14 cellular contexts compared by ENCODE assay signal in genomic region chr1:189315035-189315927, GRCh38.
DNase-seq lines count a peak whose midpoint lies in the region; ATAC-seq, FAIRE-seq and TF ChIP-seq lines count a peak whose summit lies in the region.
"Had no signal": no experiment of that assay in that cellular context is flagged by ENCODE, and none has a peak within 500 bp of the region (broad histone marks: within the 10 kb centered on the region; RNA-seq: fewer than 3 reads in every experiment).

No MANE protein-coding gene starts in this region.

- DNase-seq in endothelial cell of umbilical vein (ENCODE audit: low read depth, low spot score) (peak; percentile 6), HepG2 (ENCODE audit: low spot score) (no peak), neuronal stem cell (ENCODE audit: low spot score) (no peak), kidney glomerular epithelial cell (lab: John Stamatoyannopoulos, UW) (no peak), MG63 (no peak)
- DNase-seq: C1 segment of cervical spinal cord; Calu3; CD4-positive, alpha-beta T cell; DMS 273 treated with DMSO at 0.1 percent for 48 hours; GOT3 had no signal

- ATAC-seq in HepG2: no peak
- ATAC-seq in GM18909 (IDR thresholded peaks at IDR 0.05; ENCODE audit: poor library complexity, unreplicated experiment): no peak

- H3K36me3 ChIP-seq in HUES48 (ENCODE audit: control insufficient read depth, insufficient read depth, low read length) (no peaks in the 10 kb centered on the region), endothelial cell of umbilical vein (ENCODE audit: control insufficient read depth in 2 of 2, extremely low read depth in 1 of 2, insufficient read depth in 2 of 2, low read length in 2 of 2) (no peaks in the 10 kb centered on the region), HepG2 (replicated peaks in 1 of 2; ENCODE audit: control insufficient read depth in 1 of 2, insufficient read depth in 2 of 2, low read length in 2 of 2) (no peaks in the 10 kb centered on the region), neuronal stem cell (replicated peaks in 1 of 2; ENCODE audit: control insufficient read depth in 2 of 2, insufficient read depth in 2 of 2, low read length in 2 of 2) (no peaks in the 10 kb centered on the region), MG63 (no peaks in the 10 kb centered on the region)
- H3K36me3 ChIP-seq: HAP-1 had no signal

- H3K14ac ChIP-seq in neuronal stem cell (ENCODE audit: low read length): no peak overlapping the region

- TF ChIP-seq EP300 in HepG2 (IDR thresholded peaks at IDR 0.05; ENCODE audit: low read depth in 2 of 2, low read length in 2 of 2) (no peak), HepG2 (CRISPR knock-in tag; IDR thresholded peaks at IDR 0.05; ENCODE audit: borderline replicate concordance) (no peak)

- no peak overlapping the region for H4K8ac ChIP-seq in neuronal stem cell (ENCODE audit: low read depth, low read length)

- dilution Hi-C loops in endothelial cell of umbilical vein (cut with MboI; ENCODE audit: extremely low pct_ligation_motif_present, low sequenced_read_pairs): no loop called here

- H3K79me1 ChIP-seq in neuronal stem cell (ENCODE audit: low read depth, low read length): no peaks in the 10 kb centered on the region

- TF ChIP-seq RAD21 in HepG2 (CRISPR knock-in tag; IDR thresholded peaks at IDR 0.05): no peak

- intact Hi-C loops in endothelial cell of umbilical vein (cut with micrococcal nuclease) (no loop called here), HepG2 (cut with micrococcal nuclease; ENCODE audit: unreplicated experiment) (no loop called here)

- H3K27me3 ChIP-seq in HUES48 (ENCODE audit: control insufficient read depth, insufficient read depth, low read length) (no peaks in the 10 kb centered on the region), endothelial cell of umbilical vein (ENCODE audit: control insufficient read depth in 2 of 2, insufficient read depth in 2 of 2, low read length in 2 of 2) (no peaks in the 10 kb centered on the region), HepG2 (ENCODE audit: control insufficient read depth in 1 of 2, insufficient read depth in 2 of 2, low read length in 2 of 2) (no peaks in the 10 kb centered on the region), neuronal stem cell (ENCODE audit: control insufficient read depth in 3 of 3, insufficient read depth in 3 of 3, low read depth in 1 of 3, low read length in 3 of 3) (no peaks in the 10 kb centered on the region), MG63 (no peaks in the 10 kb centered on the region)

- POLR2A ChIA-PET in endothelial cell of umbilical vein (lab: Charles Lee): no interaction called here
- POLR2A ChIA-PET in HepG2 (lab: Yijun Ruan, JAX): no interaction called here

- H4K91ac ChIP-seq in neuronal stem cell (ENCODE audit: low read depth, low read length, poor library complexity): no peak overlapping the region

- in situ Hi-C loops in HepG2 (cut with HindIII; ENCODE audit: extremely low pct_ligation_motif_present, low pct_unique_long_range_greater_than_20kb): no loop called here

- TF ChIP-seq CTCF in endothelial cell of umbilical vein (IDR thresholded peaks at IDR 0.05; ENCODE audit: extremely low read depth in 1 of 2, insufficient read depth in 1 of 2, low read depth in 1 of 2, low read length in 2 of 2): no peak
- TF ChIP-seq CTCF in HepG2 (CRISPR knock-in tag; IDR thresholded peaks at IDR 0.05): no peak

- H3K4me1 ChIP-seq in HUES48 (ENCODE audit: control insufficient read depth, insufficient read depth, low read length): peaks cover 34% of the 10 kb centered on the region
- H3K4me1 ChIP-seq in endothelial cell of umbilical vein (ENCODE audit: control insufficient read depth, extremely low read depth, insufficient read depth, low read length): no peaks in the 10 kb centered on the region
- H3K4me1 ChIP-seq in HepG2 (ENCODE audit: insufficient read depth, low read length): no peaks in the 10 kb centered on the region
- H3K4me1 ChIP-seq in neuronal stem cell (ENCODE audit: control insufficient read depth in 2 of 2, insufficient read depth in 1 of 2, low read depth in 1 of 2, low read length in 2 of 2): peaks cover 6% of the 10 kb centered on the region in 2 donors
- H3K4me1 ChIP-seq: HAP-1 had no signal

- no peak overlapping the region for H2AK5ac ChIP-seq in neuronal stem cell (ENCODE audit: low read depth, low read length)

- H3K4me2 ChIP-seq in endothelial cell of umbilical vein (ENCODE audit: insufficient read depth, low read length): no peak overlapping the region
- H3K4me2 ChIP-seq in HepG2 (ENCODE audit: low read depth, low read length): no peak overlapping the region
- no peak overlapping the region for H3K4me2 ChIP-seq in neuronal stem cell (ENCODE audit: insufficient read depth, low read length, poor library complexity, severe bottlenecking)

- no peaks in the 10 kb centered on the region for H3K9me1 ChIP-seq in endothelial cell of umbilical vein (replicated peaks; ENCODE audit: control insufficient read depth, extremely low read depth, insufficient read depth, low read length)

- H2AFZ ChIP-seq in endothelial cell of umbilical vein (ENCODE audit: low read depth, low read length) (no peak overlapping the region), HepG2 (ENCODE audit: low read length) (no peak overlapping the region), neuronal stem cell (ENCODE audit: low read length) (peak overlapping the region; percentile 64)

- WGBS in HepG2 (ENCODE audit: low lambda C conversion rate): 7% methylated on average over 4 of the region's 4 CpGs
- WGBS in neuronal stem cell (ENCODE audit: extremely low coverage in 2 of 2, insufficient read length in 2 of 2, insufficient replicate concordance in 1 of 2), 2 donors: no CpG with 5 or more reads among the region's 4 CpGs

- H4K20me1 ChIP-seq in endothelial cell of umbilical vein (replicated peaks; ENCODE audit: control insufficient read depth, extremely low read depth, insufficient read depth, low read length): no peaks in the 10 kb centered on the region
- no peaks in the 10 kb centered on the region for H4K20me1 ChIP-seq in HepG2 (ENCODE audit: insufficient read depth, low read length)

- no peak for FAIRE-seq in endothelial cell of umbilical vein (lab: Jason Lieb, UNC)
- no peak for FAIRE-seq in HepG2 (lab: Jason Lieb, UNC)
- FAIRE-seq: A204.1 had no signal

- H3K23ac ChIP-seq in neuronal stem cell (ENCODE audit: low read depth, low read length, poor library complexity): no peak overlapping the region

- H3K9ac ChIP-seq in HUES48 (ENCODE audit: low read depth, low read length) (no peak overlapping the region), endothelial cell of umbilical vein (replicated peaks; ENCODE audit: extremely low read depth, insufficient read depth, low read length) (no peak overlapping the region), HepG2 (ENCODE audit: insufficient read depth, low read depth, low read length) (no peak overlapping the region), neuronal stem cell (ENCODE audit: low read depth, low read length, poor library complexity) (no peak overlapping the region)

- H2BK15ac ChIP-seq in neuronal stem cell (ENCODE audit: low read length): no peak overlapping the region

- TF ChIP-seq POLR2A in endothelial cell of umbilical vein (IDR thresholded peaks at IDR 0.05; ENCODE audit: low read depth, low read length) (no peak), HepG2 (IDR thresholded peaks at IDR 0.05; ENCODE audit: insufficient read depth in 1 of 2, low read depth in 2 of 2, low read length in 2 of 2) (no peak)

- H3K4me3 ChIP-seq in HUES48 (ENCODE audit: low read depth, low read length) (no peak overlapping the region), endothelial cell of umbilical vein (replicated peaks in 1 of 3; ENCODE audit: insufficient read depth in 1 of 3, low read depth in 1 of 3, low read length in 3 of 3) (no peak overlapping the region), HepG2 (replicated peaks in 1 of 3; ENCODE audit: insufficient read depth in 1 of 3, low read depth in 2 of 3, low read length in 3 of 3) (no peak overlapping the region), neuronal stem cell (ENCODE audit: low read length in 2 of 2) (no peak overlapping the region), MG63 (no peak overlapping the region)
- H3K4me3 ChIP-seq: HAP-1 had no signal

- H3K79me2 ChIP-seq in endothelial cell of umbilical vein (ENCODE audit: control insufficient read depth, insufficient read depth, low read length) (no peaks in the 10 kb centered on the region), HepG2 (ENCODE audit: insufficient read depth, low read length) (no peaks in the 10 kb centered on the region)

- CTCF ChIA-PET in endothelial cell of umbilical vein (lab: Charles Lee) (interaction anchor here (0.6 kb wide), 1 partner anchor 1704 kb away, joined by 3 read pairs; no protein-coding TSS in a partner anchor), HepG2 (lab: Yijun Ruan, JAX; ENCODE audit: low intra/inter-chr PET ratio, low total read pairs) (no interaction called here)

- no peak overlapping the region for H2BK120ac ChIP-seq in neuronal stem cell (ENCODE audit: low read depth, low read length)

- H2BK5ac ChIP-seq in neuronal stem cell (ENCODE audit: low read length): no peak overlapping the region

- no peak overlapping the region for H3K18ac ChIP-seq in neuronal stem cell (ENCODE audit: low read length)

- BruUV-seq in endothelial cell of umbilical vein (replicated peaks; lab: Mats Ljungman, UMichigan) (no TSS peak), HepG2 (replicated peaks; lab: Mats Ljungman, UMichigan) (no TSS peak)

- no peak overlapping the region for H3K4ac ChIP-seq in neuronal stem cell (ENCODE audit: low read length)

- no peak overlapping the region for H2BK12ac ChIP-seq in neuronal stem cell (ENCODE audit: low read length)

- no peaks in the 10 kb centered on the region for H3K9me3 ChIP-seq in HUES48 (ENCODE audit: control insufficient read depth, insufficient read depth, low read length)
- no peaks in the 10 kb centered on the region for H3K9me3 ChIP-seq in endothelial cell of umbilical vein (replicated peaks; ENCODE audit: control insufficient read depth, insufficient read depth, low read length)
- H3K9me3 ChIP-seq in HepG2 (ENCODE audit: low read length): no peaks in the 10 kb centered on the region
- H3K9me3 ChIP-seq in neuronal stem cell (replicated peaks in 1 of 2; ENCODE audit: control insufficient read depth in 2 of 2, insufficient read depth in 1 of 2, low read depth in 1 of 2, low read length in 2 of 2): no peaks in the 10 kb centered on the region
- no peaks in the 10 kb centered on the region for H3K9me3 ChIP-seq in MG63
- H3K9me3 ChIP-seq: HAP-1 had no signal

- H3K27ac ChIP-seq in HUES48 (ENCODE audit: low read depth, low read length): peak overlapping the region; percentile 62
- no peak overlapping the region for H3K27ac ChIP-seq in endothelial cell of umbilical vein (ENCODE audit: insufficient read depth, low read depth, low read length)
- no peak overlapping the region for H3K27ac ChIP-seq in HepG2 (ENCODE audit: extremely low read length, insufficient read depth, low read length)
- peak overlapping the region; percentile 30 for H3K27ac ChIP-seq in neuronal stem cell (replicated peaks; ENCODE audit: low read length)

TF ChIP-seq in endothelial cell of umbilical vein, 7 proteins besides CTCF, POLR2A, EP300 and RAD21 (continues in another document):
- TF ChIP-seq JUN (IDR thresholded peaks at IDR 0.05; ENCODE audit: borderline replicate concordance, insufficient read depth, insufficient read length, low read depth): no peak

TF ChIP-seq in HepG2, 621 proteins besides CTCF, POLR2A, EP300 and RAD21:
- TF ChIP-seq PRMT3 (CRISPR knock-in tag; IDR thresholded peaks at IDR 0.05; ENCODE audit: borderline replicate concordance, low read depth) (no peak), MAFF (IDR thresholded peaks at IDR 0.05; ENCODE audit: low read depth, low read length) (peak; percentile 27; the same call in 1 of the 2 replicates)

Comparison
In these comparisons a context has a peak if more than half of its experiments do, and no peak if none do; other contexts are left out.
1. H3K27ac ChIP-seq: peak in HUES48 (single experiment) and neuronal stem cell (single experiment); none in endothelial cell of umbilical vein (single experiment) and HepG2 (single experiment).